In the genomic region with DNA sequence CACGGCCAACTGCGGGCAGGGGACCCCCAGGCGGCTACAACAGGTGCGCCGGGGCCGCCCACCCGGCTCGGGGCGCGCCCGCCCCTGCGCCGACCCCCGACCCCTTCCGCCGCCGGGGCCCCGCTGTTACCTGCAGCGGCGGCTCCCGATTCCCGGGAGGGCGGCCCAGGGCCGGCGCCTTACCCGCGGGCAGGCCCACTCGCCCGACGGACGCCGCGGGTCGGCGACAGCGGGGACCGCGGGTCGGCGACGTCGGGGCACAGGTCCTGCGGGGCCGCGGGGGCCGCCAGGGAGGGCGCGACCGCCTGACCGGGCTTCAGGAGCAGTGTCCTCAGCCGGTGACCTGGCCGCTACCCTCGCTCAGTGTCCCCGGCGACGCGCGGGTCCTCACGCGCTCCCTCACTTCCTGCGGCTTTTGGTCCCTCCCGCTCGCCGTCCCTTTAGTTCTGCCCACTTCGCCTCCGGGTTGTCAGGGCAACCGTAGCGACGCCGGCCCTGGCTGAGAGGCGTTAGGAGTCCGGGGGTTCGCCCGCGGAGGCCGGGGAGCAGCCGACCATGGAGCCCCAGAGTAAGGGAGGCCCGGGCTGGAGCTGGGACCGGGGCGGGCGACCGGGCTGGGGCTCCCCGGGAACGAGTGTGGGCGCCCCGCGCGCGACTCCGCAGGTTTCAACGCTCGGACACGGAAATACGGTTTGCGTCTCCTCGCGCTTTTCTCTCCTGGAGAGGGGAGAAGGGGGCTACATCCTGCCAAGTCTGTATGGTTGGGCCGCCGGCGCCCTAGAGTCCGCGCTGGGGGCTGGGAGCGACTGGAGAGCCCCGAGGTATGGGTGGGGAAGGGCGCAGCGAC, we compare ENCODE assay signal across 8 cellular contexts. TPM values are rescaled to one million over a fixed set of nuclear protein-coding genes. Genes with fewer than 3 reads are reported as not detected.
DNase-seq lines count a peak whose midpoint lies in the region; TF ChIP-seq lines count a peak whose summit lies in the region.
"Not testable (repeated sequence)": the region's sequence is repeated elsewhere in the genome, so short reads cannot be mapped to it uniquely, and the experiment has no call there.

A gene with protein sequence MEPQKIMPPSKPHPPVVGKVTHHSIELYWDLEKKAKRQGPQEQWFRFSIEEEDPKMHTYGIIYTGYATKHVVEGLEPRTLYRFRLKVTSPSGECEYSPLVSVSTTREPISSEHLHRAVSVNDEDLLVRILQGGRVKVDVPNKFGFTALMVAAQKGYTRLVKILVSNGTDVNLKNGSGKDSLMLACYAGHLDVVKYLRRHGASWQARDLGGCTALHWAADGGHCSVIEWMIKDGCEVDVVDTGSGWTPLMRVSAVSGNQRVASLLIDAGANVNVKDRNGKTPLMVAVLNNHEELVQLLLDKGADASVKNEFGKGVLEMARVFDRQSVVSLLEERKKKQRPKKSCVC (plus strand): TSS at position 477 of the 847 bp plus-strand sequence. CDS start 79 bp downstream, at position 556.

- H3K27me3 Mint-ChIP-seq in H9 (ENCODE audit: low read depth), result peaks cover 15% of the 10 kb centered on the region
- not testable (repeated sequence) for H3K27me3 Mint-ChIP-seq in stimulated activated naive CD8-positive, alpha-beta T cell treated with anti-CD3 and anti-CD28 coated beads, Interleukin-15, Interleukin-2, amounts not matched to agents 100 ng/mL and 50 ng/mL, for 24 hours

- not testable (repeated sequence) for H2BK15ac ChIP-seq in H9 (ENCODE audit: low read depth, low read length)

- H3K18ac ChIP-seq in H9 (ENCODE audit: insufficient read length, low read depth, low read length), result not testable (repeated sequence)

- not testable (repeated sequence) for H4K91ac ChIP-seq in H9 (ENCODE audit: insufficient read length, low read depth, low read length)

- not testable (repeated sequence) for H4K8ac ChIP-seq in H9 (replicated peaks; ENCODE audit: insufficient read length, low read depth, low read length)

- not testable (repeated sequence) for H3K56ac ChIP-seq in H9 (ENCODE audit: insufficient read length, low read depth, low read length)

- not testable (repeated sequence) for H2BK5ac ChIP-seq in H9 (ENCODE audit: insufficient read length, low read length)

- no CpG with 5 or more reads among the region's 106 CpGs for WGBS in H9 (ENCODE audit: extremely low coverage, insufficient read length, low lambda C conversion rate)

- not testable (repeated sequence) for H3K4ac ChIP-seq in H9 (ENCODE audit: low read depth, low read length)

- peak within 1 kb of the TSS; percentile 51 for H3K4me3 ChIP-seq in neuron (ENCODE audit: low read length)

- H2BK120ac ChIP-seq in H9 (ENCODE audit: low read depth, low read length, poor library complexity, severe bottlenecking), result not testable (repeated sequence)

- H3K36me3 Mint-ChIP-seq in H9 (ENCODE audit: insufficient read depth in 1 of 3, low read depth in 3 of 3); stimulated activated naive CD8-positive, alpha-beta T cell treated with anti-CD3 and anti-CD28 coated beads, Interleukin-15, Interleukin-2, amounts not matched to agents 100 ng/mL and 50 ng/mL, for 24 hours (ENCODE audit: low read depth): not testable (repeated sequence)

- TF ChIP-seq CTCF in H9 (conservative IDR thresholded peaks at IDR 0.05), result not testable (repeated sequence)

- not testable (repeated sequence) for H3K23ac ChIP-seq in H9 (ENCODE audit: insufficient read length, low read depth, low read length)

- not testable (repeated sequence) for H2BK20ac ChIP-seq in H9 (ENCODE audit: low read depth, low read length, poor library complexity, severe bottlenecking)

- not testable (repeated sequence) for H3K14ac ChIP-seq in H9 (ENCODE audit: insufficient read depth, low read length)

- not testable (repeated sequence) for H4K5ac ChIP-seq in H9 (ENCODE audit: insufficient read length, low read depth, low read length)

- H3K9ac ChIP-seq in ES-I3 (ENCODE audit: low read depth, low read length) (peak within 1 kb of the TSS; percentile 49), H9 (ENCODE audit: extremely low read depth, insufficient read length, low read length) (peak within 1 kb of the TSS; percentile 10)

- H3K79me1 ChIP-seq in H9 (ENCODE audit: insufficient read depth, low read depth, low read length, poor library complexity, severe bottlenecking), result not testable (repeated sequence)

- H3K4me1 ChIP-seq in ES-I3 (ENCODE audit: insufficient read depth, low read length); H9 (ENCODE audit: insufficient read depth, low read length); neuron (ENCODE audit: insufficient read depth, low read length): not testable (repeated sequence)

- not testable (repeated sequence) for H3T11ph ChIP-seq in H9 (ENCODE audit: low read length)

- H3K4me2 ChIP-seq in H9 (ENCODE audit: insufficient read depth, insufficient read length, low read length), result peak within 1 kb of the TSS; percentile 49

- peak within 1 kb of the TSS; percentile 85 to 91 for H3K4me3 Mint-ChIP-seq in H9
- peak within 1 kb of the TSS; percentile 90 for H3K4me3 Mint-ChIP-seq in stimulated activated naive CD8-positive, alpha-beta T cell treated with anti-CD3 and anti-CD28 coated beads, Interleukin-15, Interleukin-2, amounts not matched to agents 100 ng/mL and 50 ng/mL, for 24 hours

- H2AFZ ChIP-seq in H9 (ENCODE audit: low read length), result not testable (repeated sequence)
- H2AFZ ChIP-seq in neuron (ENCODE audit: low read depth, low read length), result peak within 1 kb of the TSS; percentile 76

- not testable (repeated sequence) for H4K20me1 ChIP-seq in H9 (ENCODE audit: control insufficient read depth, insufficient read depth, insufficient read length)

- H3K79me2 ChIP-seq in H9 (ENCODE audit: insufficient read depth, low read length), result not testable (repeated sequence)

- H3K23me2 ChIP-seq in H9 (ENCODE audit: insufficient read length, low read depth, low read length, poor library complexity, severe bottlenecking), result not testable (repeated sequence)

- H2AK5ac ChIP-seq in H9 (ENCODE audit: insufficient read length, low read length), result not testable (repeated sequence)

- not testable (repeated sequence) for H3K9me3 ChIP-seq in ES-I3 (ENCODE audit: control insufficient read depth, insufficient read depth, low read length); H9 (ENCODE audit: control insufficient read depth, low read depth, low read length); neuron (ENCODE audit: low read length)

- H3K9me3 Mint-ChIP-seq in H9, result peaks cover 9 to 14% of the 10 kb centered on the region in 2 experiments
- H3K9me3 Mint-ChIP-seq in stimulated activated naive CD8-positive, alpha-beta T cell treated with anti-CD3 and anti-CD28 coated beads, Interleukin-15, Interleukin-2, amounts not matched to agents 100 ng/mL and 50 ng/mL, for 24 hours, result not testable (repeated sequence)

- H3K4me1 Mint-ChIP-seq in H9, result peaks cover 35 to 37% of the 10 kb centered on the region in 2 experiments
- peaks cover 21% of the 10 kb centered on the region for H3K4me1 Mint-ChIP-seq in stimulated activated naive CD8-positive, alpha-beta T cell treated with anti-CD3 and anti-CD28 coated beads, Interleukin-15, Interleukin-2, amounts not matched to agents 100 ng/mL and 50 ng/mL, for 24 hours (ENCODE audit: low read depth)

- H3K36me3 ChIP-seq in ES-I3 (ENCODE audit: insufficient read depth, low read length); neuron (ENCODE audit: insufficient read depth, low read length): not testable (repeated sequence)

- H3K27me3 ChIP-seq in H9 (ENCODE audit: insufficient read depth, low read length); neuron (ENCODE audit: insufficient read depth, low read length): not testable (repeated sequence)

- peak within 1 kb of the TSS in 2 of 3 experiments; percentile 1 to 94; a peak in 2 of 7 replicates for H3K27ac Mint-ChIP-seq in H9
- H3K27ac Mint-ChIP-seq in stimulated activated naive CD8-positive, alpha-beta T cell treated with anti-CD3 and anti-CD28 coated beads, Interleukin-15, Interleukin-2, amounts not matched to agents 100 ng/mL and 50 ng/mL, for 24 hours, result peak within 1 kb of the TSS; percentile 95

- H2BK12ac ChIP-seq in H9 (ENCODE audit: insufficient read length, low read depth, low read length), result not testable (repeated sequence)

- DNase-seq in H9 (peak; percentile 84), LoVo (ENCODE audit: low spot score) (peak; percentile 76), SKM-1 (lab: John Stamatoyannopoulos, UW; ENCODE audit: unreplicated experiment) (peak; percentile 54), globus pallidus (ENCODE audit: low spot score) (peak; percentile 76)
- peak; percentile 84 for DNase-seq in activated naive CD4-positive, alpha-beta T cell treated with anti-CD3 and anti-CD28 coated beads, Interleukin-2, amount 50 U/mL, for 16 hours

- not testable (repeated sequence) for H3K27ac ChIP-seq in H9 (ENCODE audit: insufficient read length, low read depth, low read length)

RNA-seq across cellular contexts. Expression of the gene that starts here (rescaled TPM):
- 0.39 and 0.68 TPM in 2 replicates for total RNA-seq in H9 (2021)

Comparison
In these comparisons a context has a peak if more than half of its experiments do, and no peak if none do; other contexts are left out.
1. Peak in DNase-seq, H3K9ac ChIP-seq and H3K4me2 ChIP-seq in H9; RNA of the gene not detected or under 1 TPM.